17 cellular contexts compared by ENCODE assay signal in genomic region chr10:124470544-124471449, GRCh38. TPM values are rescaled to one million over a fixed set of nuclear protein-coding genes. Genes with fewer than 3 reads are reported as not detected.
DNase-seq lines count a peak whose midpoint lies in the region; ATAC-seq, FAIRE-seq and TF ChIP-seq lines count a peak whose summit lies in the region.
"Had no signal": no experiment of that assay in that cellular context is flagged by ENCODE, and none has a peak within 500 bp of the region (broad histone marks: within the 10 kb centered on the region; RNA-seq: fewer than 3 reads in every experiment).

No MANE protein-coding gene starts in this region.

- no peak for TF ChIP-seq CTCF in A549 (IDR thresholded peaks at IDR 0.05)

- peak in 1 of 2 experiments; percentile 41; a peak in 2 of 5 replicates for TF ChIP-seq EP300 in A549 (IDR thresholded peaks at IDR 0.05)

- no peak for TF ChIP-seq RAD21 in A549 (conservative IDR thresholded peaks at IDR 0.05 in 1 of 2, IDR thresholded peaks at IDR 0.05 in 1 of 2)

- ATAC-seq in A549 (peak; percentile 18 to 51; a peak in 5 of 6 replicates), Right ventricle myocardium superior (ENCODE audit: poor library complexity) (no peak)

- peak overlapping the region; percentile 39 to 66; a peak in 5 of 6 replicates for H3K27ac ChIP-seq in A549
- peak overlapping the region; percentile 92 for H3K27ac ChIP-seq in HUES48 (ENCODE audit: low read depth, low read length)
- H3K27ac ChIP-seq: brain microvascular endothelial cell, GM23248 had no signal

- FAIRE-seq in A549 (lab: Jason Lieb, UNC): no peak
- FAIRE-seq in H54 (lab: Jason Lieb, UNC): no peak

- no peaks in the 10 kb centered on the region for H3K9me3 ChIP-seq in A549
- no peaks in the 10 kb centered on the region for H3K9me3 ChIP-seq in HUES48 (ENCODE audit: control insufficient read depth, insufficient read depth, low read length)

- DNase-seq in A549 (ENCODE audit: low read depth in 1 of 2, low spot score in 1 of 2) (peak; percentile 19 to 67), SHP77 (lab: John Stamatoyannopoulos, UW) (peak; percentile 65 to 71), left kidney (ENCODE audit: low read depth, low spot score) (peak; percentile 76), Right ventricle myocardium superior (no peak), OCI-M2 (lab: John Stamatoyannopoulos, UW; ENCODE audit: unreplicated experiment) (no peak), H54 (ENCODE audit: insufficient read length, low spot score) (no peak), NK-92 (lab: John Stamatoyannopoulos, UW; ENCODE audit: unreplicated experiment) (no peak)
- DNase-seq: activated CD4-positive, alpha-beta T cell treated with anti-CD3 and anti-CD28 coated beads for 48 hours; brain microvascular endothelial cell; DMS 273 treated with DMSO at 0.1 percent for 48 hours; effector CD4-positive, alpha-beta T cell; GM23248; NCI-H1417 treated with DMSO at 0.1 percent for 48 hours; SIG-M5; T-helper 9 cell had no signal

- CTCF ChIA-PET in A549 (lab: Yijun Ruan, JAX): interaction anchor here (0.6 kb wide), 1 partner anchor 454 kb away, joined by 4 read pairs; no protein-coding TSS in a partner anchor

- H3K9ac ChIP-seq in HUES48 (ENCODE audit: low read depth, low read length): no peak overlapping the region
- H3K9ac ChIP-seq: GM23248 had no signal

- H3K27me3 ChIP-seq in HUES48 (ENCODE audit: control insufficient read depth, insufficient read depth, low read length): no peaks in the 10 kb centered on the region
- H3K27me3 ChIP-seq: brain microvascular endothelial cell had no signal

- intact Hi-C loops in Right ventricle myocardium superior (cut with DNase I): no loop called here

- POLR2A ChIA-PET in A549 (lab: Yijun Ruan, JAX): interaction anchor here (1.4 kb wide), 1 partner anchor 9 kb away, joined by 5 read pairs; the partner anchor contains the start of gene LHPP

- TF ChIP-seq POLR2A in A549 (IDR thresholded peaks at IDR 0.05; ENCODE audit: low read length): no peak
- no peak for TF ChIP-seq POLR2A in H54 (IDR thresholded peaks at IDR 0.05; ENCODE audit: low read depth, low read length)

- no peaks in the 10 kb centered on the region for H3K36me3 ChIP-seq in HUES48 (ENCODE audit: control insufficient read depth, insufficient read depth, low read length)
- H3K36me3 ChIP-seq: brain microvascular endothelial cell had no signal

- H3K4me1 ChIP-seq in A549 (peaks cover 24% of the 10 kb centered on the region), HUES48 (ENCODE audit: control insufficient read depth, insufficient read depth, low read length) (peaks cover 48% of the 10 kb centered on the region)

- WGBS in A549 (ENCODE audit: missing lambda C conversion rate): 49% methylated on average over 13 of the region's 13 CpGs

- peak overlapping the region; percentile 54 for H3K4me2 ChIP-seq in A549

- H3K4me3 ChIP-seq in A549 (no peak overlapping the region), HUES48 (ENCODE audit: low read depth, low read length) (peak overlapping the region; percentile 13; the same call in 1 of the 2 replicates)
- H3K4me3 ChIP-seq: GM23248 had no signal

TF ChIP-seq in A549, 52 proteins besides CTCF, POLR2A, EP300 and RAD21:
- TF ChIP-seq RFX5 (IDR thresholded peaks at IDR 0.05) (no peak), HES2 (IDR thresholded peaks at IDR 0.05) (0 out of 2 replicates have a peak, but pooled peaks have one; percentile 38), E2F6 (IDR thresholded peaks at IDR 0.05; ENCODE audit: borderline replicate concordance, low read depth) (no peak), CEBPB (IDR thresholded peaks at IDR 0.05) (peak in 1 of 2 experiments; percentile 54; a peak in 2 of 4 replicates), JUN (IDR thresholded peaks at IDR 0.05) (peak; percentile 37 to 40; a peak in 2 of 5 replicates), ATOH8 (CRISPR knock-in tag; IDR thresholded peaks at IDR 0.05; ENCODE audit: low read depth) (no peak), TFCP2L1 (CRISPR knock-in tag; IDR thresholded peaks at IDR 0.05) (no peak), HOXB13 (CRISPR knock-in tag; IDR thresholded peaks at IDR 0.05; ENCODE audit: low read depth) (no peak), FOSL2 (IDR thresholded peaks at IDR 0.05) (no peak), FOSL2 (CRISPR knock-in tag; IDR thresholded peaks at IDR 0.05) (no peak), MAZ (IDR thresholded peaks at IDR 0.05; ENCODE audit: borderline replicate concordance, low read depth, low read length) (no peak)

RNA-seq across cellular contexts. Expression of gene LHPP, which starts 9.2 kb away (rescaled TPM):
- polyA plus RNA-seq in A549 (2011; rRNA removed): 18.6 and 21.7 TPM in 2 replicates
- 13.2 and 16.1 TPM in 2 replicates for polyA plus RNA-seq in A549 (2012; cell fraction: cytosol; rRNA removed)
- 14.0 and 22.8 TPM in 2 replicates for polyA plus RNA-seq in A549 (2012; cell fraction: nucleus; rRNA removed)
- 11.5 to 15.7 TPM (median 14.4 TPM) in 3 replicates for polyA plus RNA-seq in A549 (2017; fragmentation: RNase III; extraction: RNeasy Plus Mini Kit Qiagen cat#74134 plus additional on column Dnase treatment)
- 10.6 and 15.7 TPM in 2 replicates for polyA minus RNA-seq in A549 (2011; rRNA and poly(A)+ RNA removed)
- 7.4 TPM for total RNA-seq in Right ventricle myocardium superior

RNA-seq across cellular contexts. Expression of gene NKX1-2, which starts 21.0 kb away (rescaled TPM):
- polyA plus RNA-seq in A549 (2011; rRNA removed) (0.16 and 0.20 TPM in 2 replicates), A549 (2017; fragmentation: RNase III; extraction: RNeasy Plus Mini Kit Qiagen cat#74134 plus additional on column Dnase treatment) (0.03 to 0.08 TPM (median 0.03 TPM) in 3 replicates)
- 0.01 TPM in 1 of 2 replicates, not detected in the other for polyA plus RNA-seq in A549 (2012; cell fraction: cytosol; rRNA removed)
- not detected in 2 replicates for polyA plus RNA-seq in A549 (2012; cell fraction: nucleus; rRNA removed)
- polyA minus RNA-seq in A549 (2011; rRNA and poly(A)+ RNA removed): 0.10 and 0.12 TPM in 2 replicates
- not detected for total RNA-seq in Right ventricle myocardium superior
- total RNA-seq: GM23248, osteoblast had no signal
- polyA plus RNA-seq: GM23248 had no signal

RNA-seq across cellular contexts. Expression of gene OAT, which starts 52.1 kb away (rescaled TPM):
- polyA plus RNA-seq in A549 (2011; rRNA removed): 82.6 and 97.6 TPM in 2 replicates
- polyA plus RNA-seq in A549 (2012; cell fraction: cytosol; rRNA removed): 34.2 and 40.9 TPM in 2 replicates
- 20.9 and 43.4 TPM in 2 replicates for polyA plus RNA-seq in A549 (2012; cell fraction: nucleus; rRNA removed)
- 74.5 to 81.3 TPM (median 75.3 TPM) in 3 replicates for polyA plus RNA-seq in A549 (2017; fragmentation: RNase III; extraction: RNeasy Plus Mini Kit Qiagen cat#74134 plus additional on column Dnase treatment)
- 34.0 and 40.0 TPM in 2 replicates for polyA minus RNA-seq in A549 (2011; rRNA and poly(A)+ RNA removed)
- 19.8 TPM for total RNA-seq in Right ventricle myocardium superior

Comparison
In these comparisons a context has a peak if more than half of its experiments do, and no peak if none do; other contexts are left out.
1. DNase-seq: peak in A549 (2 of 2), SHP77 (2 of 2) and left kidney (single experiment); none in Right ventricle myocardium superior (single experiment), OCI-M2 (single experiment), H54 (single experiment) and NK-92 (single experiment).